Comparison of ENCODE assay signal across 1 cellular context in the genomic region with DNA sequence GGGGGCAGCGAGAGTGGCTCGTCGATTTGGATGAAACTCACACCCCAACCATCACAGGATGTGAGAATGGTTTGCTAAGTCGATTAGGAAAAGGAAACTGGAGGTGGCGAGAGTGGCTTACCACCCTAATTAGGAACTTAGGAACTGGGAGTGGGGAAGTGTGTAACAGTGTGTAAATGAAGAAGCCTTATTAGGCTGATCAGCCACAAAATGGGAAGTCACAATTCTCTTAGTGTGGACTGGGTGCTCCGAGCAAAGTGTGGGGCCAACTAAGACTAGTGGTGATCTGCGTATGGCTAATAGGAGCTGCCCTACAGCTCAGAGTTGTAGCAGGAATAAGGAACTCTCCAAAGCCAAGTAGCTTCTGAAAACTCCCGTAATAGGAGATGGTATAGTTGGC.
TF ChIP-seq lines count a peak whose summit lies in the region.

No MANE protein-coding gene starts in this region.

TF ChIP-seq in GM12878, 131 proteins besides CTCF, POLR2A, EP300 and RAD21:
- no peak for TF ChIP-seq ZZZ3 (IDR thresholded peaks at IDR 0.05; ENCODE audit: control insufficient read depth, insufficient read length, low read depth)
- TF ChIP-seq SPI1 (IDR thresholded peaks at IDR 0.05; ENCODE audit: borderline replicate concordance, insufficient read depth, low read depth, low read length): peak; percentile 39; the same call in 1 of the 2 replicates
- TF ChIP-seq RFX5 (IDR thresholded peaks at IDR 0.05; ENCODE audit: low read depth, low read length): no peak
- 0 out of 2 replicates have a peak, but pooled peaks have one; percentile 18 for TF ChIP-seq MTA2 (IDR thresholded peaks at IDR 0.05; ENCODE audit: low read depth)
- no peak for TF ChIP-seq SREBF2 (IDR thresholded peaks at IDR 0.05; ENCODE audit: low read length)
- TF ChIP-seq RUNX3 (IDR thresholded peaks at IDR 0.05; ENCODE audit: low read length): peak; percentile 24; the same call in 1 of the 2 replicates
- peak; percentile 15; the same call in 1 of the 2 replicates for TF ChIP-seq BCL11A (IDR thresholded peaks at IDR 0.05; ENCODE audit: low read depth, low read length)
- peak in 1 of 2 experiments; percentile 22; a peak in 1 of 4 replicates for TF ChIP-seq IKZF2 (IDR thresholded peaks at IDR 0.05)
